In genomic region chr6:130296854-130297253, GRCh38 we compare ENCODE assay signal across 17 cellular contexts.
DNase-seq lines count a peak whose midpoint lies in the region; ATAC-seq, FAIRE-seq and TF ChIP-seq lines count a peak whose summit lies in the region.
"Had no signal": no experiment of that assay in that cellular context is flagged by ENCODE, and none has a peak within 500 bp of the region (broad histone marks: within the 10 kb centered on the region; RNA-seq: fewer than 3 reads in every experiment).

No MANE protein-coding gene starts in this region.

- no peak overlapping the region for H3K9ac ChIP-seq in kidney (ENCODE audit: low read length in 2 of 2)

- TF ChIP-seq CTCF in GM12873 (IDR thresholded peaks at IDR 0.05; ENCODE audit: insufficient read depth, low read depth, low read length, missing control alignments), result peak; percentile 16
- TF ChIP-seq CTCF in OCI-LY7 (conservative IDR thresholded peaks at IDR 0.05; ENCODE audit: low read length), result peak; percentile 36; the same call in 1 of the 2 replicates
- TF ChIP-seq CTCF in epithelial cell of esophagus (IDR thresholded peaks at IDR 0.05; ENCODE audit: insufficient read depth, low read depth, low read length, missing control alignments), result no peak
- no peak for TF ChIP-seq CTCF in kidney (IDR thresholded peaks at IDR 0.05; ENCODE audit: borderline replicate concordance, extremely low read depth, insufficient read depth)

- no peaks in the 10 kb centered on the region for H3K79me2 ChIP-seq in OCI-LY7 (ENCODE audit: insufficient read depth, low read depth, low read length)

- no peak overlapping the region for H2AFZ ChIP-seq in OCI-LY7 (ENCODE audit: low read length)

- H3K4me3 ChIP-seq in OCI-LY7 (ENCODE audit: low read depth, low read length, poor library complexity, severe bottlenecking) (no peak overlapping the region), epithelial cell of esophagus (ENCODE audit: low read length) (no peak overlapping the region), kidney (ENCODE audit: low read length in 2 of 2) (no peak overlapping the region)
- H3K4me3 ChIP-seq: right atrium auricular region had no signal

- H3K36me3 ChIP-seq in OCI-LY7 (ENCODE audit: insufficient read depth, low read length) (no peaks in the 10 kb centered on the region), kidney (ENCODE audit: control insufficient read depth in 1 of 2, insufficient read depth in 2 of 2, low read length in 2 of 2) (no peaks in the 10 kb centered on the region)
- H3K36me3 ChIP-seq: right atrium auricular region had no signal

- no peaks in the 10 kb centered on the region for H3K4me1 ChIP-seq in OCI-LY7 (ENCODE audit: insufficient read depth, low read length, poor library complexity, severe bottlenecking)
- no peaks in the 10 kb centered on the region for H3K4me1 ChIP-seq in kidney (ENCODE audit: control insufficient read depth in 1 of 2, insufficient read depth in 1 of 2, low read depth in 1 of 2, low read length in 2 of 2)
- H3K4me1 ChIP-seq: right atrium auricular region had no signal

- no peak overlapping the region for H3K27ac ChIP-seq in OCI-LY7 (ENCODE audit: low read depth, low read length, poor library complexity, severe bottlenecking)
- H3K27ac ChIP-seq in kidney (ENCODE audit: low read depth in 2 of 2, low read length in 2 of 2), result no peak overlapping the region
- H3K27ac ChIP-seq: right atrium auricular region had no signal

- no peak for FAIRE-seq in kidney (lab: Jason Lieb, UNC)
- FAIRE-seq: H54, TTC549 had no signal

- no peaks in the 10 kb centered on the region for H4K20me1 ChIP-seq in OCI-LY7 (ENCODE audit: insufficient read depth, low read length)

- POLR2A ChIA-PET in OCI-LY7 (lab: Charles Lee), result no interaction called here

- no TSS peak for BruUV-seq in OCI-LY7 (replicated peaks; lab: Mats Ljungman, UMichigan)

- CTCF ChIA-PET in OCI-LY7 (lab: Charles Lee; ENCODE audit: unreplicated experiment), result no interaction called here

- H3K9me3 ChIP-seq in OCI-LY7 (ENCODE audit: low read length) (no peaks in the 10 kb centered on the region), kidney (ENCODE audit: control insufficient read depth in 1 of 2, low read length in 2 of 2) (no peaks in the 10 kb centered on the region)

- ATAC-seq in GM21526 (IDR thresholded peaks at IDR 0.05; ENCODE audit: low FRiP score, unreplicated experiment), result no peak

- intact Hi-C loops in OCI-LY7 (cut with micrococcal nuclease; ENCODE audit: unreplicated experiment), result no loop called here
- intact Hi-C loops in kidney (cut with DNase I), result no loop called here

- DNase-seq in 8988T (peak; percentile 9), OCI-LY7 (ENCODE audit: low spot score) (peak; percentile 12), epithelial cell of esophagus (ENCODE audit: low read depth) (peak; percentile 13), kidney (no peak), RPMI8226 (no peak), SW 1271 (lab: John Stamatoyannopoulos, UW) (no peak)
- DNase-seq: activated CD4-positive, alpha-beta T cell treated with anti-CD3 and anti-CD28 coated beads, Interleukin-2, amount 50 U/mL, for 1 hour; activated T-cell treated with anti-CD3 and anti-CD28 coated beads for 4 hours; anterior cingulate cortex; cerebellar nuclear complex; effector CD8-positive, alpha-beta T cell; nucleus accumbens had no signal

- H3K4me2 ChIP-seq in OCI-LY7 (ENCODE audit: low read length), result no peak overlapping the region

- H3K9me2 ChIP-seq in OCI-LY7 (ENCODE audit: insufficient read depth, low read length), result no peaks in the 10 kb centered on the region

Comparison
In these comparisons a context has a peak if more than half of its experiments do, and no peak if none do; other contexts are left out.
1. DNase-seq: peak in 8988T (single experiment), OCI-LY7 (single experiment) and epithelial cell of esophagus (single experiment); none in kidney (single experiment), RPMI8226 (single experiment) and SW 1271 (0 of 2).
2. CTCF ChIP-seq: peak in GM12873 (single experiment) and OCI-LY7 (single experiment); none in epithelial cell of esophagus (single experiment) and kidney (single experiment).